In genomic region chr7:37102518-37103137, GRCh38 we compare ENCODE assay signal across 23 cellular contexts.
"Had no signal": no experiment of that assay in that cellular context is flagged by ENCODE, and none has a peak within 500 bp of the region (broad histone marks: within the 10 kb centered on the region; RNA-seq: fewer than 3 reads in every experiment).

No MANE protein-coding gene starts in this region.

- H3K27me3 ChIP-seq: esophagus squamous epithelium, neural progenitor cell, right atrium auricular region, sigmoid colon, testis, tibial artery had no signal

- H3K4me1 ChIP-seq: prostate gland, sigmoid colon, tibial artery had no signal

- H3K36me3 ChIP-seq: esophagus squamous epithelium, neural progenitor cell, prostate gland, right atrium auricular region, sigmoid colon, tibial artery had no signal

- H3K9ac ChIP-seq: neural progenitor cell had no signal

- H3K4me2 ChIP-seq: neural progenitor cell had no signal

- H3K9me3 ChIP-seq: esophagus squamous epithelium, prostate gland, right atrium auricular region, sigmoid colon, testis, tibial artery had no signal

- ATAC-seq: effector memory CD8-positive, alpha-beta T cell; left lobe of liver; naive thymus-derived CD4-positive, alpha-beta T cell; stimulated activated effector memory CD8-positive, alpha-beta T cell treated with anti-CD3 and anti-CD28 coated beads, Interleukin-12 subunit alpha, Interleukin-12 subunit beta, amount 100 ng/mL, for 72 hours; stimulated activated naive CD8-positive, alpha-beta T cell treated with anti-CD3 and anti-CD28 coated beads, Interleukin-15, Interleukin-2, amounts not matched to agents 100 U/mL and 50 U/mL, for 24 hours had no signal

- DNase-seq: cortex of kidney; effector memory CD8-positive, alpha-beta T cell; erythroblast; esophagus squamous epithelium; mesendoderm; midbrain; naive thymus-derived CD4-positive, alpha-beta T cell; nucleus accumbens; sigmoid colon; stimulated activated CD4-positive, alpha-beta T cell treated with anti-CD3 and anti-CD28 coated beads, Interleukin-2, amount 100 ng/mL, for 24 hours; stimulated activated CD4-positive, alpha-beta T cell treated with anti-CD3 and anti-CD28 coated beads, Interleukin-4, amount 100 ng/mL, for 24 hours; stimulated activated naive CD8-positive, alpha-beta T cell treated with anti-CD3 and anti-CD28 coated beads, Interleukin-15, Interleukin-2, amounts not matched to agents 100 U/mL and 50 U/mL, for 24 hours; substantia nigra; testis; tibial artery had no signal

- H3K27ac ChIP-seq: esophagus squamous epithelium, neural progenitor cell, prostate gland, right atrium auricular region, sigmoid colon, testis, tibial artery had no signal

- H2AFZ ChIP-seq: neural progenitor cell had no signal

- FAIRE-seq: endometrium, frontal cortex, keratinocyte had no signal

- H3K4me3 ChIP-seq: esophagus squamous epithelium, neural progenitor cell, prostate gland, right atrium auricular region, sigmoid colon, testis, tibial artery had no signal
